ENCODE assay signal across 12 cellular contexts in the genomic region with DNA sequence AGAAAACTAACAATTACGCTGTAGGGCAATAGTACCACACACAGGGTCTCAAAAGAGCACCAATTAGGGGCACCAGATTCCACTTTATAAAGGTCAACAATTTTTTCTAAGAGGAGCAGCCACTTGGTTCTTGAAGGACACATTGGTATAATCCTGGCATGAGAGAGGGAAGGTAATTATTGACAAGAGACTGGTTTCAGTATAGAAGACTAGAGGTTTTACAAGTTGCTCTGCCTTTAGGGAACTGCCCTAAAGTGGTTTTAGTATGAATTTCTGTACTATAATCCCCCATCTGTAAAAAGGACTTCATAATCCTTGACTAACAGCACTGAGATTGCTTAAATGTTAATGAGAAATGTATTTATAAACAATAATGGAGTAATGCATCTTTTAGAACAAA.
"Had no signal": no experiment of that assay in that cellular context is flagged by ENCODE, and none has a peak within 500 bp of the region (broad histone marks: within the 10 kb centered on the region; RNA-seq: fewer than 3 reads in every experiment).

No MANE protein-coding gene starts in this region.

- DNase-seq: activated CD4-positive, alpha-beta T cell treated with anti-CD3 and anti-CD28 coated beads for 48 hours; activated CD8-positive, alpha-beta T cell treated with anti-CD3 and anti-CD28 coated beads, Interleukin-2, amount 10 ng/mL, durations not matched to agents 7 days and 5 days; activated naive CD4-positive, alpha-beta T cell treated with Interleukin-2 at 50 U/mL for 16 hours; activated naive CD8-positive, alpha-beta T cell treated with anti-CD3 and anti-CD28 coated beads, Interleukin-2, amount 50 U/mL, for 24 hours; hippocampal formation; pancreas; stimulated activated CD4-positive, alpha-beta T cell treated with anti-CD3 and anti-CD28 coated beads, Interleukin-4, amount 100 ng/mL, for 1 hour; stimulated activated CD8-positive, alpha-beta memory T cell treated with anti-CD3 and anti-CD28 coated beads, Interleukin-4, amount 100 ng/mL, for 48 hours; stimulated activated naive CD8-positive, alpha-beta T cell treated with anti-CD3 and anti-CD28 coated beads, Interleukin-15, amount 100 ng/mL, for 72 hours had no signal

- ATAC-seq: activated CD8-positive, alpha-beta T cell treated with anti-CD3 and anti-CD28 coated beads, Interleukin-2, amount 10 ng/mL, durations not matched to agents 7 days and 5 days; activated naive CD8-positive, alpha-beta T cell treated with anti-CD3 and anti-CD28 coated beads, Interleukin-2, amount 50 U/mL, for 24 hours; esophagus mucosa; pancreas; stimulated activated naive CD8-positive, alpha-beta T cell treated with anti-CD3 and anti-CD28 coated beads, Interleukin-15, amount 100 ng/mL, for 72 hours; WTC11 had no signal

- H3K4me3 Mint-ChIP-seq: activated CD8-positive, alpha-beta T cell treated with anti-CD3 and anti-CD28 coated beads, Interleukin-2, amount 10 ng/mL, durations not matched to agents 7 days and 5 days; activated naive CD8-positive, alpha-beta T cell treated with anti-CD3 and anti-CD28 coated beads, Interleukin-2, amount 50 U/mL, for 24 hours; neural progenitor cell; stimulated activated naive CD8-positive, alpha-beta T cell treated with anti-CD3 and anti-CD28 coated beads, Interleukin-15, amount 100 ng/mL, for 72 hours; WTC11 had no signal

- H3K4me1 Mint-ChIP-seq: activated naive CD8-positive, alpha-beta T cell treated with anti-CD3 and anti-CD28 coated beads, Interleukin-2, amount 50 U/mL, for 24 hours; neural progenitor cell; stimulated activated naive CD8-positive, alpha-beta T cell treated with anti-CD3 and anti-CD28 coated beads, Interleukin-15, amount 100 ng/mL, for 72 hours; WTC11 had no signal

- H3K36me3 Mint-ChIP-seq: neural progenitor cell, WTC11 had no signal

- H3K9me3 Mint-ChIP-seq: neural progenitor cell, WTC11 had no signal

- H3K27me3 Mint-ChIP-seq: activated naive CD8-positive, alpha-beta T cell treated with anti-CD3 and anti-CD28 coated beads, Interleukin-2, amount 50 U/mL, for 24 hours; stimulated activated naive CD8-positive, alpha-beta T cell treated with anti-CD3 and anti-CD28 coated beads, Interleukin-15, amount 100 ng/mL, for 72 hours had no signal

- H3K27ac Mint-ChIP-seq: activated CD8-positive, alpha-beta T cell treated with anti-CD3 and anti-CD28 coated beads, Interleukin-2, amount 10 ng/mL, durations not matched to agents 7 days and 5 days; activated naive CD8-positive, alpha-beta T cell treated with anti-CD3 and anti-CD28 coated beads, Interleukin-2, amount 50 U/mL, for 24 hours; neural progenitor cell; stimulated activated naive CD8-positive, alpha-beta T cell treated with anti-CD3 and anti-CD28 coated beads, Interleukin-15, amount 100 ng/mL, for 72 hours; WTC11 had no signal
